ENCODE assay signal across 21 cellular contexts in genomic region chr2:219919506-219919905, GRCh38.
"Had no signal": no experiment of that assay in that cellular context is flagged by ENCODE, and none has a peak within 500 bp of the region (broad histone marks: within the 10 kb centered on the region; RNA-seq: fewer than 3 reads in every experiment).

No MANE protein-coding gene starts in this region.

- DNase-seq: Kasumi-1; MM.1S; NCI-H1105; NCI-H1417 treated with DMSO at 0.1 percent for 48 hours; NCI-H146; NCI-H1694 treated with DMSO at 0.1 percent for 48 hours; NCI-H1930; NCI-H2171; NCI-H226; NCI-H446; NCI-H510A; NCI-H524 treated with DMSO at 0.1 percent for 48 hours; NCI-H774; NK-92 treated with Interleukin-12 subunit alpha and Interleukin-12 subunit beta, amount 100 ng/mL, for 24 hours; PC-3; SK-N-SH had no signal

- H3K27ac ChIP-seq: KMS-11, RWPE1 had no signal

- ATAC-seq: K562, Panc1, PC-3 had no signal

- H3K9me2 ChIP-seq: SK-N-SH had no signal

- H3K4me1 Mint-ChIP-seq: IgD-negative memory B cell had no signal

- H3K27ac Mint-ChIP-seq: IgD-negative memory B cell had no signal

- H3K4me3 ChIP-seq: K562 had no signal

- H3K4me2 ChIP-seq: KMS-11, SK-N-SH had no signal

- H3K9me3 Mint-ChIP-seq: IgD-negative memory B cell had no signal

- H3K4me3 Mint-ChIP-seq: IgD-negative memory B cell had no signal

- H3K27me3 Mint-ChIP-seq: IgD-negative memory B cell had no signal

- H3K36me3 Mint-ChIP-seq: IgD-negative memory B cell had no signal

- H3K9me3 ChIP-seq: SK-N-SH had no signal
